Comparison of ENCODE assay signal across 16 cellular contexts in the genomic region with DNA sequence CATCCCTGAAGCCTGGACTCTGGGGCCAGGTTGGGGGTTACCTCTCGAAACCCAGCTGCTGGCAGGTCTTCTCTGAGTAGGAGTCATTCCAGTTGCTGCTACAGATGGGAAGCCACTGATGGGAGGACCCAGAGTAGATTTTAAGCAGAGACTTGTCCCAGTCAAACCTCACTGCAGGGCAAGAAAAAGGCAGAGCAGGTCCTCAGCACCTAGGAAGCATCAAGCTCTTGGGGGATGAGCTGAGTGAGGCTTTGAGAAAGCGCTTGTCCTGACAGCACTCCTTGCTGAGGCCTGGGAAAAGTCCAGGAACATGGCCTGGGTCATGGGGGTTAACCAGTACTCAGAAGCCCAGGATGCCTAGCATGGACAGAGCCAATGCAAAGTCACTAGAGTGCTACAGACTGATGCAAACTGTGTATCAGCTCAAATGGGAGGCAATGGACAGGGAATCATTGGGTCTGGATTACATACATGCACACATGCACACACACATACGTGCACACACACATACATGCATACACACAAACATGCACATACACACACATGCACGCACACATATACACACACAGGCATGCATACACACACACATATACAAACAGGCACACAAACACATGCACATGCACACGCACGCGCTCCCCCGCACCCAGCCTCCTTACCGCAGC. TPM values are rescaled to one million over a fixed set of nuclear protein-coding genes. Genes with fewer than 3 reads are reported as not detected.
DNase-seq lines count a peak whose midpoint lies in the region; ATAC-seq and TF ChIP-seq lines count a peak whose summit lies in the region.
"Had no signal": no experiment of that assay in that cellular context is flagged by ENCODE, and none has a peak within 500 bp of the region (broad histone marks: within the 10 kb centered on the region; RNA-seq: fewer than 3 reads in every experiment).

No MANE protein-coding gene starts in this region.

- H3K27me3 Mint-ChIP-seq in CD14-positive monocyte (ENCODE audit: low read depth in 3 of 3) (peaks cover 2 to 7% (median 6%) of the 10 kb centered on the region in 3 donors), H9 (ENCODE audit: low read depth) (peaks cover 20% of the 10 kb centered on the region)

- H3K4me3 Mint-ChIP-seq in CD14-positive monocyte, result no peak overlapping the region
- no peak overlapping the region for H3K4me3 Mint-ChIP-seq in H9

- H3K36me3 Mint-ChIP-seq in CD14-positive monocyte (peaks cover 0 to 1% of the 10 kb centered on the region in 2 donors), H9 (ENCODE audit: insufficient read depth in 1 of 3, low read depth in 3 of 3) (no peaks in the 10 kb centered on the region; a peak in 1 of 7 replicates)

- H3K27ac Mint-ChIP-seq in CD14-positive monocyte (no peak overlapping the region), H9 (peak overlapping the region in 1 of 3 experiments; percentile 71; a peak in 1 of 7 replicates)

- H3K9me3 ChIP-seq in H9 (ENCODE audit: control insufficient read depth, low read depth, low read length), result no peaks in the 10 kb centered on the region

- no peaks in the 10 kb centered on the region for H3K4me1 ChIP-seq in H9 (ENCODE audit: insufficient read depth, low read length)

- H2BK120ac ChIP-seq in H9 (ENCODE audit: low read depth, low read length, poor library complexity, severe bottlenecking), result no peak overlapping the region

- intact Hi-C loops in CD14-positive monocyte (cut with micrococcal nuclease), result no loop called here
- intact Hi-C loops in posterior vena cava (cut with DNase I), result no loop called here

- no peak overlapping the region for H2BK15ac ChIP-seq in H9 (ENCODE audit: low read depth, low read length)

- no peak overlapping the region for H3K4me3 ChIP-seq in coronary artery
- H3K4me3 ChIP-seq: SK-N-MC had no signal

- no peaks in the 10 kb centered on the region for H3K79me2 ChIP-seq in H9 (ENCODE audit: insufficient read depth, low read length)

- H3K79me1 ChIP-seq in H9 (ENCODE audit: insufficient read depth, low read depth, low read length, poor library complexity, severe bottlenecking), result no peaks in the 10 kb centered on the region

- H3K23ac ChIP-seq in H9 (ENCODE audit: insufficient read length, low read depth, low read length), result no peak overlapping the region

- no peak overlapping the region for H2BK12ac ChIP-seq in H9 (ENCODE audit: insufficient read length, low read depth, low read length)

- no peak overlapping the region for H2AFZ ChIP-seq in H9 (ENCODE audit: low read length)

- H2AK5ac ChIP-seq in H9 (ENCODE audit: insufficient read length, low read length), result no peak overlapping the region

- H3T11ph ChIP-seq in H9 (ENCODE audit: low read length), result no peak overlapping the region

- H3K27ac ChIP-seq in H9 (ENCODE audit: insufficient read length, low read depth, low read length) (no peak overlapping the region), coronary artery (no peak overlapping the region)
- H3K27ac ChIP-seq: C4-2B, SK-N-MC had no signal

- no peak overlapping the region for H4K8ac ChIP-seq in H9 (replicated peaks; ENCODE audit: insufficient read length, low read depth, low read length)

- no peak overlapping the region for H3K18ac ChIP-seq in H9 (ENCODE audit: insufficient read length, low read depth, low read length)

- no peaks in the 10 kb centered on the region for H3K23me2 ChIP-seq in H9 (ENCODE audit: insufficient read length, low read depth, low read length, poor library complexity, severe bottlenecking)

- no peaks in the 10 kb centered on the region for H3K27me3 ChIP-seq in H9 (ENCODE audit: insufficient read depth, low read length)

- H3K9me3 Mint-ChIP-seq in CD14-positive monocyte (no peaks in the 10 kb centered on the region), H9 (no peaks in the 10 kb centered on the region)

- ATAC-seq in GM21515 (IDR thresholded peaks at IDR 0.05; ENCODE audit: unreplicated experiment), result no peak
- ATAC-seq in HG02798 (IDR thresholded peaks at IDR 0.05; ENCODE audit: poor library complexity, unreplicated experiment), result no peak
- ATAC-seq: Right ventricle myocardium inferior had no signal

- peaks cover 7% of the 10 kb centered on the region for H3K4me1 Mint-ChIP-seq in CD14-positive monocyte
- H3K4me1 Mint-ChIP-seq in H9, result peaks cover 0 to 9% of the 10 kb centered on the region in 2 experiments

- H3K56ac ChIP-seq in H9 (ENCODE audit: insufficient read length, low read depth, low read length), result no peak overlapping the region

- H4K91ac ChIP-seq in H9 (ENCODE audit: insufficient read length, low read depth, low read length), result no peak overlapping the region

- no peak overlapping the region for H3K14ac ChIP-seq in H9 (ENCODE audit: insufficient read depth, low read length)

- DNase-seq in CD14-positive monocyte (ENCODE audit: low spot score) (peak; percentile 11), H9 (peak; percentile 8), coronary artery (ENCODE audit: low spot score) (peak; percentile 26), posterior vena cava (ENCODE audit: low spot score) (peak; percentile 67), NCI-H526 treated with DMSO at 0.1 percent for 48 hours (lab: John Stamatoyannopoulos, UW) (no peak)
- DNase-seq: COR-L47, KBM-7, NCI-H1436 treated with DMSO at 0.1 percent for 48 hours, NCI-H2227 treated with DMSO at 0.1 percent for 48 hours, NCI-H524 had no signal

- H3K4ac ChIP-seq in H9 (ENCODE audit: low read depth, low read length), result no peak overlapping the region

- no peak overlapping the region for H2BK5ac ChIP-seq in H9 (ENCODE audit: insufficient read length, low read length)

- H2BK20ac ChIP-seq in H9 (ENCODE audit: low read depth, low read length, poor library complexity, severe bottlenecking), result no peak overlapping the region

- WGBS in H9 (ENCODE audit: extremely low coverage, insufficient read length, low lambda C conversion rate), result no CpG with 5 or more reads among the region's 9 CpGs

- TF ChIP-seq CTCF in CD14-positive monocyte (IDR thresholded peaks at IDR 0.05) (no peak), H9 (conservative IDR thresholded peaks at IDR 0.05) (no peak), coronary artery (IDR thresholded peaks at IDR 0.05) (no peak)

- no peaks in the 10 kb centered on the region for H4K20me1 ChIP-seq in H9 (ENCODE audit: control insufficient read depth, insufficient read depth, insufficient read length)

- no peak overlapping the region for H3K4me2 ChIP-seq in H9 (ENCODE audit: insufficient read depth, insufficient read length, low read length)

- no peak overlapping the region for H3K9ac ChIP-seq in H9 (ENCODE audit: extremely low read depth, insufficient read length, low read length)

- peak overlapping the region; percentile 1 for H4K5ac ChIP-seq in H9 (ENCODE audit: insufficient read length, low read depth, low read length)

RNA-seq across cellular contexts. Expression of gene TMPRSS13, which starts 15.3 kb away (rescaled TPM):
- polyA plus RNA-seq in CD14-positive monocyte, result under 1 TPM; 0.17 to 0.37 TPM
- 0.35 and 0.50 TPM in 2 replicates for total RNA-seq in H9 (2021)
- under 1 TPM; 0.24 to 0.37 TPM for total RNA-seq in posterior vena cava
- total RNA-seq: M059J, Right ventricle myocardium inferior had no signal

RNA-seq across cellular contexts. Expression of gene FXYD6, which starts 37.4 kb away (rescaled TPM):
- polyA plus RNA-seq in CD14-positive monocyte, result 10 to 100 TPM; 36.4 to 44.1 TPM
- total RNA-seq in H9 (2021) (16.3 and 18.3 TPM in 2 replicates), posterior vena cava (100 to 1,000 TPM in 1 of 2 donors, 10 to 100 TPM in 1; 62.8 to 107 TPM)
